In genomic region chr7:141585592-141586510, GRCh38 we compare ENCODE assay signal across 8 cellular contexts. TPM values are rescaled to one million over a fixed set of nuclear protein-coding genes. Genes with fewer than 3 reads are reported as not detected.
DNase-seq lines count a peak whose midpoint lies in the region; ATAC-seq and TF ChIP-seq lines count a peak whose summit lies in the region.

No MANE protein-coding gene starts in this region.

- H2BK120ac ChIP-seq in trophoblast cell (ENCODE audit: insufficient read depth, low read length, poor library complexity), result no peak overlapping the region

- peak overlapping the region; percentile 53 to 88 for H3K27ac Mint-ChIP-seq in activated naive CD4-positive, alpha-beta T cell treated with anti-CD3 and anti-CD28 coated beads, Interleukin-2, amount 50 U/mL, for 72 hours

- POLR2A ChIA-PET in A673 (lab: Charles Lee; ENCODE audit: low non-redundant PET), result no interaction called here

- H4K91ac ChIP-seq in trophoblast cell (ENCODE audit: low read depth, low read length), result no peak overlapping the region

- H3K18ac ChIP-seq in trophoblast cell (ENCODE audit: low read length), result no peak overlapping the region

- H3K27ac ChIP-seq in A673 (ENCODE audit: low read depth, low read length, poor library complexity, severe bottlenecking) (no peak overlapping the region), trophoblast cell (ENCODE audit: low read depth, low read length) (no peak overlapping the region), caudate nucleus (ENCODE audit: low read depth, low read length) (no peak overlapping the region)

- no peak for TF ChIP-seq CTCF in A673 (conservative IDR thresholded peaks at IDR 0.05; ENCODE audit: low read depth, low read length)

- H3K36me3 Mint-ChIP-seq in activated naive CD4-positive, alpha-beta T cell treated with anti-CD3 and anti-CD28 coated beads, Interleukin-2, amount 50 U/mL, for 72 hours, result peaks cover 14 to 24% of the 10 kb centered on the region in 2 donors

- no peaks in the 10 kb centered on the region for H3K79me2 ChIP-seq in trophoblast cell (ENCODE audit: control insufficient read depth, insufficient read depth, low read length, poor library complexity)

- no peak overlapping the region for H2BK5ac ChIP-seq in trophoblast cell (ENCODE audit: low read depth, low read length, poor library complexity)

- CTCF ChIA-PET in A673 (lab: Charles Lee), result no interaction called here

- H3K4me3 ChIP-seq in A673 (ENCODE audit: low read depth, low read length, poor library complexity, severe bottlenecking) (no peak overlapping the region), trophoblast cell (ENCODE audit: low read depth, low read length) (no peak overlapping the region)

- H2BK12ac ChIP-seq in trophoblast cell (ENCODE audit: low read length), result no peak overlapping the region

- no TSS peak for BruUV-seq in A673 (replicated peaks; lab: Mats Ljungman, UMichigan)

- H2AK5ac ChIP-seq in trophoblast cell (ENCODE audit: low read length), result no peak overlapping the region

- peak; percentile 8 for DNase-seq in A673 (ENCODE audit: low spot score)
- peak in 1 of 2 donors; percentile 16 for DNase-seq in activated naive CD4-positive, alpha-beta T cell treated with anti-CD3 and anti-CD28 coated beads, Interleukin-2, amount 50 U/mL, for 72 hours (ENCODE audit: low spot score in 2 of 2)
- peak; percentile 27 to 79 for DNase-seq in trophoblast cell
- DNase-seq in midbrain (lab: John Stamatoyannopoulos, UW), result no peak
- DNase-seq in caudate nucleus (lab: John Stamatoyannopoulos, UW), result no peak
- DNase-seq in RPMI8226, result no peak

- H4K12ac ChIP-seq in trophoblast cell (ENCODE audit: low read depth, low read length), result no peak overlapping the region

- no peak overlapping the region for H3K4me2 ChIP-seq in trophoblast cell (ENCODE audit: low read length)

- H3K79me1 ChIP-seq in trophoblast cell (ENCODE audit: low read length), result peaks cover 2% of the 10 kb centered on the region

- no peak overlapping the region for H4K8ac ChIP-seq in trophoblast cell (ENCODE audit: low read depth, low read length)

- H3K9me3 ChIP-seq in A673 (ENCODE audit: low read depth, low read length, poor library complexity, severe bottlenecking), result no peaks in the 10 kb centered on the region
- H3K9me3 ChIP-seq in trophoblast cell (ENCODE audit: insufficient read depth, low read depth, low read length), result no peaks in the 10 kb centered on the region

- intact Hi-C loops in A673 (cut with micrococcal nuclease; ENCODE audit: unreplicated experiment), result no loop called here

- ATAC-seq in GM18909 (IDR thresholded peaks at IDR 0.05; ENCODE audit: poor library complexity, unreplicated experiment) (peak; percentile 89), HG03280 (IDR thresholded peaks at IDR 0.05; ENCODE audit: unreplicated experiment) (peak; percentile 71)
- ATAC-seq in activated naive CD4-positive, alpha-beta T cell treated with anti-CD3 and anti-CD28 coated beads, Interleukin-2, amount 50 U/mL, for 72 hours, result peak; percentile 94 to 96

- peaks cover 0 to 10% of the 10 kb centered on the region in 2 donors for H3K9me3 Mint-ChIP-seq in activated naive CD4-positive, alpha-beta T cell treated with anti-CD3 and anti-CD28 coated beads, Interleukin-2, amount 50 U/mL, for 72 hours

- no peak overlapping the region for H2AFZ ChIP-seq in trophoblast cell (ENCODE audit: insufficient read depth, low read length, poor library complexity)

- H3K4ac ChIP-seq in trophoblast cell (ENCODE audit: low read depth, low read length), result no peak overlapping the region

- H3K4me1 ChIP-seq in A673 (ENCODE audit: insufficient read depth, low read length, poor library complexity, severe bottlenecking) (no peaks in the 10 kb centered on the region), trophoblast cell (ENCODE audit: control insufficient read depth in 1 of 2, insufficient read depth in 2 of 2, low read length in 2 of 2) (peaks cover 4 to 8% of the 10 kb centered on the region in 2 experiments)

- no peak overlapping the region for H3K9ac ChIP-seq in trophoblast cell (ENCODE audit: low read length)

- no peak overlapping the region for H3K23ac ChIP-seq in trophoblast cell (ENCODE audit: low read length)

- WGBS in trophoblast cell (ENCODE audit: extremely low coverage, insufficient coverage, insufficient read length), result no CpG with 5 or more reads among the region's 6 CpGs

- H3K36me3 ChIP-seq in A673 (ENCODE audit: insufficient read depth, low read length, poor library complexity, severe bottlenecking) (no peaks in the 10 kb centered on the region), trophoblast cell (ENCODE audit: control insufficient read depth in 1 of 2, insufficient read depth in 2 of 2, low read length in 2 of 2) (no peaks in the 10 kb centered on the region)

- no peak overlapping the region for H3K14ac ChIP-seq in trophoblast cell (ENCODE audit: low read length)

- H3K27me3 ChIP-seq in A673 (replicated peaks; ENCODE audit: insufficient read depth, low read depth, low read length, poor library complexity) (no peaks in the 10 kb centered on the region), trophoblast cell (ENCODE audit: insufficient read depth, low read length) (no peaks in the 10 kb centered on the region)

RNA-seq across cellular contexts. Expression of gene AGK, which starts 34.6 kb away (rescaled TPM):
- total RNA-seq in A673 (2021), result 41.9 and 47.4 TPM in 2 replicates
- total RNA-seq in activated naive CD4-positive, alpha-beta T cell treated with anti-CD3 and anti-CD28 coated beads, Interleukin-2, amount 50 U/mL, for 72 hours, result 10 to 100 TPM; 30.4 to 40.6 TPM
- polyA plus RNA-seq in trophoblast cell (2013), result 20.9 and 21.1 TPM in 2 replicates

Comparison
In these comparisons a context has a peak if more than half of its experiments do, and no peak if none do; other contexts are left out.
1. DNase-seq: peak in A673 (single experiment) and trophoblast cell (2 of 2); none in midbrain (single experiment), caudate nucleus (0 of 61) and RPMI8226 (single experiment).
2. Peak in every context shown above with its lines, with median percentiles within 50 percentile points of each other: ATAC-seq.